Comparison of ENCODE assay signal across 29 cellular contexts in the genomic region with DNA sequence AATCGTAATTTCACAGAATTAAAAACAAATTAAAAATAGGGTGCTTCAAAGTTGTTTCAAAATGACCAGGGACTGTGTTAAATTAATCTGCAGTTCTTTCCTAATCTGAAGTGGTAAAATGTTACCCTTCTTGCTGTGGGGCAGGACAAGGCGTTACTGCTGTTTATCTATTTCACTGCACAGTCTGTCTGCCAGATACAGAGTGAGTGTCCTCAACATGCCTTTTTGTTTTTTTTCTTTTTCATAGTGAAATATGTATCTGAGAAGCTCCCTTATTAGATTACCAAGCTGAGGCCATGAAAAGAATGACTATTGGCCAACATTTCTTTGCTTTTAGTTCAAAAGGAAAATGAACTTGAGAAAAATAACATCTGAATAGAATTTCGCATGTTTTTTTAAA. TPM values are rescaled to one million over a fixed set of nuclear protein-coding genes. Genes with fewer than 3 reads are reported as not detected.
A peak's percentile ranks its signal among the peaks of the same experiment; 100 is the strongest.
DNase-seq lines count a peak whose midpoint lies in the region; ATAC-seq, FAIRE-seq and TF ChIP-seq lines count a peak whose summit lies in the region.
"Had no signal": no experiment of that assay in that cellular context is flagged by ENCODE, and none has a peak within 500 bp of the region (broad histone marks: within the 10 kb centered on the region; RNA-seq: fewer than 3 reads in every experiment).

No MANE protein-coding gene starts in this region.

- no peak for TF ChIP-seq RAD21 in A549 (conservative IDR thresholded peaks at IDR 0.05 in 1 of 2, IDR thresholded peaks at IDR 0.05 in 1 of 2)

- ATAC-seq in A549 (no peak), HG02798 (IDR thresholded peaks at IDR 0.05; ENCODE audit: poor library complexity, unreplicated experiment) (no peak)
- ATAC-seq: esophagus mucosa, GM23338 had no signal

- no peak for FAIRE-seq in A549 (lab: Jason Lieb, UNC)
- FAIRE-seq: GM18507, RCC 7860 had no signal

- DNase-seq in A549 (ENCODE audit: low read depth in 1 of 2, low spot score in 1 of 2) (no peak), SK-N-DZ (ENCODE audit: low spot score) (peak; percentile 25), fibroblast of the aortic adventitia (ENCODE audit: low read depth) (peak; percentile 40), iris pigment epithelial cell (ENCODE audit: low read depth) (peak; percentile 28), cerebellum (ENCODE audit: low spot score) (no peak), NCI-H1417 treated with DMSO at 0.1 percent for 48 hours (lab: John Stamatoyannopoulos, UW) (no peak), neural progenitor cell (ENCODE audit: low spot score) (no peak)
- DNase-seq: ACHN; activated CD4-positive, alpha-beta memory T cell treated with anti-CD3 and anti-CD28 coated beads, Interleukin-2, amount 10 ng/mL, durations not matched to agents 7 days and 5 days; activated CD4-positive, alpha-beta T cell treated with anti-CD3 and anti-CD28 coated beads for 1 hour; activated CD8-positive, alpha-beta memory T cell treated with anti-CD3 and anti-CD28 coated beads, Interleukin-2, amount 50 U/mL, for 48 hours; activated naive CD4-positive, alpha-beta T cell treated with anti-CD3 and anti-CD28 coated beads, Interleukin-2, amount 10 ng/mL, durations not matched to agents 7 days and 5 days; amniotic stem cell; cortex of kidney; DMS79 treated with DMSO at 0.1 percent for 48 hours; GF-D8; NCI-H1105; NCI-H1930; NCI-H526; nephron progenitor cell; stimulated activated CD4-positive, alpha-beta T cell treated with anti-CD3 and anti-CD28 coated beads, Interleukin-12 subunit alpha, Interleukin-12 subunit beta, amount 100 ng/mL, for 4 hours; stimulated activated CD4-positive, alpha-beta T cell treated with anti-CD3 and anti-CD28 coated beads, Interleukin-4, amount 100 ng/mL, for 1 hour had no signal

- H3K4me2 ChIP-seq in A549 (peak overlapping the region; percentile 75; the same call in 1 of the 3 replicates), neural progenitor cell (no peak overlapping the region)
- H3K4me2 ChIP-seq: GM23338 had no signal

- no peaks in the 10 kb centered on the region for H4K20me1 ChIP-seq in neural progenitor cell (ENCODE audit: low read depth)

- no peaks in the 10 kb centered on the region for H3K79me2 ChIP-seq in neural progenitor cell (ENCODE audit: low read depth)

- POLR2A ChIA-PET in A549 (lab: Yijun Ruan, JAX) = no interaction called here

- H3K27me3 ChIP-seq in neural progenitor cell = no peaks in the 10 kb centered on the region

- H3K36me3 ChIP-seq in neural progenitor cell = no peaks in the 10 kb centered on the region

- TF ChIP-seq CTCF in A549 (IDR thresholded peaks at IDR 0.05) = no peak
- TF ChIP-seq CTCF in fibroblast of the aortic adventitia (IDR thresholded peaks at IDR 0.05; ENCODE audit: insufficient read depth, low read length) = no peak
- TF ChIP-seq CTCF in neural progenitor cell (IDR thresholded peaks at IDR 0.05) = no peak

- peak overlapping the region; percentile 42 to 55; a peak in 4 of 6 replicates for H3K27ac ChIP-seq in A549
- H3K27ac ChIP-seq in neural progenitor cell = no peak overlapping the region
- H3K27ac ChIP-seq: parathyroid adenoma had no signal

- peaks cover 4% of the 10 kb centered on the region for H3K36me3 Mint-ChIP-seq in neural progenitor cell
- H3K36me3 Mint-ChIP-seq: activated naive CD4-positive, alpha-beta T cell treated with anti-CD3 and anti-CD28 coated beads, Interleukin-2, amount 10 ng/mL, durations not matched to agents 7 days and 5 days had no signal

- WGBS in A549 (ENCODE audit: missing lambda C conversion rate) = 83% methylated on average over 3 of the region's 3 CpGs

- no peak for TF ChIP-seq POLR2A in A549 (IDR thresholded peaks at IDR 0.05; ENCODE audit: low read length)

- no peak overlapping the region for H3K9ac ChIP-seq in neural progenitor cell
- H3K9ac ChIP-seq: parathyroid adenoma had no signal

- no peaks in the 10 kb centered on the region for H3K9me3 ChIP-seq in A549
- no peaks in the 10 kb centered on the region for H3K9me3 ChIP-seq in neural progenitor cell (ENCODE audit: low read depth)

- H3K4me3 ChIP-seq in A549 (no peak overlapping the region), fibroblast of the aortic adventitia (ENCODE audit: low read depth, low read length) (no peak overlapping the region), neural progenitor cell (no peak overlapping the region)
- H3K4me3 ChIP-seq: GM23338 had no signal

- no peaks in the 10 kb centered on the region for H3F3A ChIP-seq in neural progenitor cell (ENCODE audit: low read depth)

- no peak overlapping the region for H3K4me3 Mint-ChIP-seq in neural progenitor cell
- H3K4me3 Mint-ChIP-seq: activated CD4-positive, alpha-beta memory T cell treated with anti-CD3 and anti-CD28 coated beads, Interleukin-2, amount 10 ng/mL, durations not matched to agents 7 days and 5 days; activated naive CD4-positive, alpha-beta T cell treated with anti-CD3 and anti-CD28 coated beads, Interleukin-2, amount 10 ng/mL, durations not matched to agents 7 days and 5 days; GM23338; nephron progenitor cell; T-helper 1 cell treated with Interleukin-12 subunit alpha and Interleukin-12 subunit beta and Interleukin-4 antibody, amounts not matched to agents 30 μg/mL and 1 μg/mL, for 36 hours had no signal

- H3K27me3 Mint-ChIP-seq in neural progenitor cell (ENCODE audit: insufficient read depth, low read depth) = peaks cover 4% of the 10 kb centered on the region
- H3K27me3 Mint-ChIP-seq: activated CD4-positive, alpha-beta memory T cell treated with anti-CD3 and anti-CD28 coated beads, Interleukin-2, amount 10 ng/mL, durations not matched to agents 7 days and 5 days; activated naive CD4-positive, alpha-beta T cell treated with anti-CD3 and anti-CD28 coated beads, Interleukin-2, amount 10 ng/mL, durations not matched to agents 7 days and 5 days had no signal

- peaks cover 27% of the 10 kb centered on the region for H3K4me1 Mint-ChIP-seq in neural progenitor cell
- H3K4me1 Mint-ChIP-seq: activated CD4-positive, alpha-beta memory T cell treated with anti-CD3 and anti-CD28 coated beads, Interleukin-2, amount 10 ng/mL, durations not matched to agents 7 days and 5 days; activated naive CD4-positive, alpha-beta T cell treated with anti-CD3 and anti-CD28 coated beads, Interleukin-2, amount 10 ng/mL, durations not matched to agents 7 days and 5 days had no signal

- CTCF ChIA-PET in A549 (lab: Yijun Ruan, JAX) = no interaction called here

- H3K4me1 ChIP-seq in A549 (peaks cover 67% of the 10 kb centered on the region), neural progenitor cell (peaks cover 8% of the 10 kb centered on the region)
- H3K4me1 ChIP-seq: parathyroid adenoma had no signal

- H2AFZ ChIP-seq in neural progenitor cell (replicated peaks) = no peak overlapping the region
- H2AFZ ChIP-seq: GM23338, parathyroid adenoma had no signal

- H3K9me3 Mint-ChIP-seq in neural progenitor cell = no peaks in the 10 kb centered on the region
- H3K9me3 Mint-ChIP-seq: activated CD4-positive, alpha-beta memory T cell treated with anti-CD3 and anti-CD28 coated beads, Interleukin-2, amount 10 ng/mL, durations not matched to agents 7 days and 5 days; activated naive CD4-positive, alpha-beta T cell treated with anti-CD3 and anti-CD28 coated beads, Interleukin-2, amount 10 ng/mL, durations not matched to agents 7 days and 5 days; GM23338; T-helper 1 cell treated with Interleukin-12 subunit alpha and Interleukin-12 subunit beta and Interleukin-4 antibody, amounts not matched to agents 30 μg/mL and 1 μg/mL, for 36 hours had no signal

- H3K27ac Mint-ChIP-seq in neural progenitor cell = no peak overlapping the region
- H3K27ac Mint-ChIP-seq: activated CD4-positive, alpha-beta memory T cell treated with anti-CD3 and anti-CD28 coated beads, Interleukin-2, amount 10 ng/mL, durations not matched to agents 7 days and 5 days; activated naive CD4-positive, alpha-beta T cell treated with anti-CD3 and anti-CD28 coated beads, Interleukin-2, amount 10 ng/mL, durations not matched to agents 7 days and 5 days; GM23338; T-helper 1 cell treated with Interleukin-12 subunit alpha and Interleukin-12 subunit beta and Interleukin-4 antibody, amounts not matched to agents 30 μg/mL and 1 μg/mL, for 36 hours had no signal

- no peak for TF ChIP-seq EP300 in A549 (IDR thresholded peaks at IDR 0.05)

TF ChIP-seq in A549, 52 proteins besides CTCF, POLR2A, EP300 and RAD21:
- TF ChIP-seq NFE2L2 (conservative IDR thresholded peaks at IDR 0.05; ENCODE audit: low read length) = no peak
- TF ChIP-seq KDM5A (IDR thresholded peaks at IDR 0.05) = no peak

RNA-seq across cellular contexts. Expression of gene KCTD1, which starts 38.0 kb away (rescaled TPM):
- polyA plus RNA-seq in A549 (2011; rRNA removed) (21.1 and 26.1 TPM in 2 replicates), A549 (2017; fragmentation: RNase III; extraction: RNeasy Plus Mini Kit Qiagen cat#74134 plus additional on column Dnase treatment) (32.1 to 37.3 TPM (median 35.4 TPM) in 3 replicates)
- 29.8 and 35.5 TPM in 2 replicates for polyA plus RNA-seq in A549 (2012; cell fraction: cytosol; rRNA removed)
- polyA plus RNA-seq in A549 (2012; cell fraction: nucleus; rRNA removed) = 20.9 and 33.2 TPM in 2 replicates
- 33.6 and 34.5 TPM in 2 replicates for polyA minus RNA-seq in A549 (2011; rRNA and poly(A)+ RNA removed)
- 21.6 and 26.3 TPM in 2 replicates for polyA plus RNA-seq in SK-N-DZ (2014; cell fraction: cytosol; rRNA removed)
- polyA plus RNA-seq in SK-N-DZ (2014; cell fraction: nucleus; rRNA removed) = 11.0 and 13.0 TPM in 2 replicates
- total RNA-seq in fibroblast of the aortic adventitia (ENCODE audit: low replicate concordance) (9.9 and 21.8 TPM in 2 replicates), cerebellum (43.4 TPM), neural progenitor cell (ENCODE audit: low replicate concordance) (14.7 and 17.1 TPM in 2 replicates)

Comparison
In these comparisons a context has a peak if more than half of its experiments do, and no peak if none do; other contexts are left out.
1. DNase-seq: peak in SK-N-DZ (single experiment), fibroblast of the aortic adventitia (single experiment) and iris pigment epithelial cell (single experiment); none in A549 (0 of 2), cerebellum (single experiment), NCI-H1417 treated with DMSO at 0.1 percent for 48 hours (single experiment) and neural progenitor cell (single experiment).